ENCODE assay signal across 8 cellular contexts in genomic region chr16:58462997-58463891, GRCh38. TPM values are rescaled to one million over a fixed set of nuclear protein-coding genes. Genes with fewer than 3 reads are reported as not detected.
DNase-seq lines count a peak whose midpoint lies in the region; ATAC-seq, FAIRE-seq and TF ChIP-seq lines count a peak whose summit lies in the region.

No MANE protein-coding gene starts in this region.

- peaks cover 8% of the 10 kb centered on the region for H3K4me1 Mint-ChIP-seq in astrocyte (ENCODE audit: low read depth, unreplicated experiment)

- peak overlapping the region; percentile 73 for H3K4me2 ChIP-seq in astrocyte (ENCODE audit: low read length)

- peaks cover 56% of the 10 kb centered on the region for H3K27me3 Mint-ChIP-seq in astrocyte (ENCODE audit: low read depth, unreplicated experiment)

- H3K36me3 ChIP-seq in astrocyte (ENCODE audit: insufficient read depth, low read length) (no peaks in the 10 kb centered on the region), right lobe of liver (no peaks in the 10 kb centered on the region)

- peaks cover 37% of the 10 kb centered on the region for H3K27me3 ChIP-seq in astrocyte (ENCODE audit: insufficient read depth, low read length)
- H3K27me3 ChIP-seq in right lobe of liver, result peaks cover 4 to 9% of the 10 kb centered on the region in 2 donors

- peak overlapping the region; percentile 41 for H2AFZ ChIP-seq in astrocyte (ENCODE audit: low read depth, low read length)

- TF ChIP-seq CTCF in astrocyte (IDR thresholded peaks at IDR 0.05; ENCODE audit: insufficient read depth, low read depth, low read length) (no peak), right lobe of liver (IDR thresholded peaks at IDR 0.05) (no peak)

- intact Hi-C loops in right lobe of liver (cut with DNase I), result no loop called here

- H3K36me3 Mint-ChIP-seq in astrocyte (ENCODE audit: low read depth, unreplicated experiment), result peaks cover 2% of the 10 kb centered on the region

- no peak overlapping the region for H3K9ac ChIP-seq in astrocyte (ENCODE audit: low read length)

- H3K4me3 Mint-ChIP-seq in astrocyte (ENCODE audit: unreplicated experiment), result no peak overlapping the region

- no peak for FAIRE-seq in astrocyte (lab: Jason Lieb, UNC)

- peaks cover 6% of the 10 kb centered on the region for H3K4me1 ChIP-seq in astrocyte (ENCODE audit: insufficient read depth, low read length)
- peaks cover 0 to 17% (median 0%) of the 10 kb centered on the region in 4 donors for H3K4me1 ChIP-seq in right lobe of liver

- TF ChIP-seq POLR2A in right lobe of liver (IDR thresholded peaks at IDR 0.05), result no peak

- ATAC-seq in right lobe of liver (peak in 2 of 4 donors; percentile 9 to 26), GM21723 (IDR thresholded peaks at IDR 0.05; ENCODE audit: unreplicated experiment) (no peak), HG03565 (IDR thresholded peaks at IDR 0.05; ENCODE audit: unreplicated experiment) (no peak), GM19397 (IDR thresholded peaks at IDR 0.05; ENCODE audit: unreplicated experiment) (no peak)

- H3K9me3 Mint-ChIP-seq in astrocyte (ENCODE audit: unreplicated experiment), result no peaks in the 10 kb centered on the region

- H3K4me3 ChIP-seq in astrocyte (ENCODE audit: insufficient read depth, low read depth, low read length), result peak overlapping the region; percentile 5
- H3K4me3 ChIP-seq in right lobe of liver, result peak overlapping the region; percentile 16 to 37 (median 33)

- H3K9me3 ChIP-seq in astrocyte (ENCODE audit: insufficient read depth, low read depth, low read length) (no peaks in the 10 kb centered on the region), right lobe of liver (no peaks in the 10 kb centered on the region)

- peak; percentile 43 for DNase-seq in stimulated activated CD4-positive, alpha-beta T cell treated with anti-CD3 and anti-CD28 coated beads, Interleukin-15, amount 100 ng/mL, for 24 hours
- no peak for DNase-seq in stimulated activated CD4-positive, alpha-beta T cell treated with anti-CD3 and anti-CD28 coated beads, Interleukin-4, amount 100 ng/mL, for 24 hours
- DNase-seq in astrocyte (ENCODE audit: low read depth) (no peak), right lobe of liver (no peak), amniotic stem cell (lab: John Stamatoyannopoulos, UW) (no peak)

- no peak overlapping the region for H3K27ac Mint-ChIP-seq in astrocyte (ENCODE audit: unreplicated experiment)

- H4K20me1 ChIP-seq in astrocyte (ENCODE audit: insufficient read depth, low read length), result no peaks in the 10 kb centered on the region

- H3K27ac ChIP-seq in astrocyte (ENCODE audit: low read depth, low read length) (no peak overlapping the region), right lobe of liver (no peak overlapping the region)

- 5% methylated on average over 18 of the region's 106 CpGs for WGBS in right lobe of liver (ENCODE audit: insufficient coverage, low coverage, low lambda C conversion rate, missing lambda C conversion rate)

- H3K79me2 ChIP-seq in astrocyte (ENCODE audit: insufficient read depth, low read length), result no peaks in the 10 kb centered on the region

RNA-seq across cellular contexts. Expression of gene NDRG4, which starts 36.7 kb away (rescaled TPM):
- total RNA-seq in astrocyte (21.9 and 22.2 TPM in 2 replicates), right lobe of liver (1 to 10 TPM in 4 of 6 experiments, under 1 TPM in 2; 0.76 to 2.9 (median 2.1) TPM)

RNA-seq across cellular contexts. Expression of gene SETD6, which starts 52.1 kb away (rescaled TPM):
- total RNA-seq in astrocyte (6.7 and 7.4 TPM in 2 replicates), right lobe of liver (10 to 100 TPM in 3 of 6 experiments, 1 to 10 TPM in 3; 6.8 to 14.5 (median 10.2) TPM)
